Comparison of ENCODE assay signal across 18 cellular contexts in genomic region chr5:2201832-2202231, GRCh38.
"Had no signal": no experiment of that assay in that cellular context is flagged by ENCODE, and none has a peak within 500 bp of the region (broad histone marks: within the 10 kb centered on the region; RNA-seq: fewer than 3 reads in every experiment).

No MANE protein-coding gene starts in this region.

- H3K9me3 ChIP-seq: MG63, SK-N-SH had no signal

- DNase-seq: IMR-90, Karpas-422, KG1, MG63, NCI-H1092 treated with DMSO at 0.1 percent for 48 hours, NCI-H1436, NCI-H2029, NCI-H2081 treated with DMSO at 0.1 percent for 48 hours, NCI-H2171, NCI-H226, NCI-H446, NCI-H510A, NCI-H524 treated with DMSO at 0.1 percent for 48 hours, NCI-H69, NCI-H774, Right ventricle myocardium superior, RPMI8226, SK-N-SH had no signal

- H3K4me3 ChIP-seq: MG63 had no signal

- H3K36me3 ChIP-seq: MG63 had no signal
